In the genomic region with DNA sequence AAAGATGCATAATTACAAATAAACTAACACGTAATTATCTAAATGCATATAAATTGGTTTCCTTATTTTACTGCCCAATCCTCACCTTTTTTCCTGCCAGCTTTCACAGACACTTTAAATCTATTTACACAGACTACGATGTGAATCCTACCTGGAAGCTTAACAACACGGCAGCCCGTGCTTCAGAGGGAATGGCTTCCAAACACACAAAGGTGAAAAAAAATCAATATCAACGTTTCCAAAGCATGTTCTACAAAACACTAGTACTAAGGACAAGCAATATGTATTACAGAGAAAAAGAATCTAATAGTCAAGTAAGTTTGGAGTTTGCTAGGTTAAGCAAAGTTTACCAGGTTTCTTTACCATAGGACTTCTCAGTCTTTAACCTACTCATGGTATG, we compare ENCODE assay signal across 24 cellular contexts. TPM values are rescaled to one million over a fixed set of nuclear protein-coding genes. Genes with fewer than 3 reads are reported as not detected.
A peak's percentile ranks its signal among the peaks of the same experiment; 100 is the strongest.
DNase-seq lines count a peak whose midpoint lies in the region; ATAC-seq and TF ChIP-seq lines count a peak whose summit lies in the region.
"Had no signal": no experiment of that assay in that cellular context is flagged by ENCODE, and none has a peak within 500 bp of the region (broad histone marks: within the 10 kb centered on the region; RNA-seq: fewer than 3 reads in every experiment).

No MANE protein-coding gene starts in this region.

- dilution Hi-C loops in IMR-90 (cut with HindIII; ENCODE audit: low sequenced_read_pairs, unreplicated experiment), result no loop called here

- H3K27me3 Mint-ChIP-seq in brain, result peaks cover 7% of the 10 kb centered on the region
- no peaks in the 10 kb centered on the region for H3K27me3 Mint-ChIP-seq in activated CD8-positive, alpha-beta memory T cell treated with anti-CD3 and anti-CD28 coated beads, Interleukin-2, amount 10 ng/mL, durations not matched to agents 7 days and 5 days
- H3K27me3 Mint-ChIP-seq: activated naive CD4-positive, alpha-beta T cell treated with anti-CD3 and anti-CD28 coated beads, Interleukin-2, amount 50 U/mL, for 24 hours; central memory CD8-positive, alpha-beta T cell had no signal

- CTCF ChIA-PET in IMR-90 (lab: Yijun Ruan, JAX), result interaction anchor here (1.2 kb wide), 1 partner anchor 53 kb away, joined by 3 read pairs; no protein-coding TSS in a partner anchor
- CTCF ChIA-PET in activated CD8-positive, alpha-beta memory T cell treated with anti-CD3 and anti-CD28 coated beads, Interleukin-2, amount 10 ng/mL, durations not matched to agents 7 days and 5 days (lab: Charles Lee), result no interaction called here

- peaks cover 0 to 48% of the 10 kb centered on the region in 2 experiments; a peak in 2 of 4 replicates for H3K79me1 ChIP-seq in IMR-90 (ENCODE audit: low read depth in 1 of 2, low read length in 2 of 2)

- H3K4me2 ChIP-seq in IMR-90 (ENCODE audit: low read depth, low read length), result peak overlapping the region; percentile 36; the same call in 1 of the 2 replicates

- H4K91ac ChIP-seq in IMR-90 (ENCODE audit: insufficient read depth, low read depth, low read length), result no peak overlapping the region

- in situ Hi-C loops in IMR-90 (cut with MboI; ENCODE audit: low sequenced_read_pairs), result no loop called here

- peaks cover 11% of the 10 kb centered on the region; the same call in 1 of the 2 replicates for H3K9me1 ChIP-seq in IMR-90 (ENCODE audit: insufficient read depth, low read length)

- H3K18ac ChIP-seq in IMR-90 (ENCODE audit: low read depth, low read length), result no peak overlapping the region

- peaks cover 69% of the 10 kb centered on the region for H3K4me1 Mint-ChIP-seq in brain
- H3K4me1 Mint-ChIP-seq in activated CD8-positive, alpha-beta memory T cell treated with anti-CD3 and anti-CD28 coated beads, Interleukin-2, amount 10 ng/mL, durations not matched to agents 7 days and 5 days, result peaks cover 18% of the 10 kb centered on the region

- no peaks in the 10 kb centered on the region for H3K9me3 Mint-ChIP-seq in brain
- no peaks in the 10 kb centered on the region for H3K9me3 Mint-ChIP-seq in activated CD8-positive, alpha-beta memory T cell treated with anti-CD3 and anti-CD28 coated beads, Interleukin-2, amount 10 ng/mL, durations not matched to agents 7 days and 5 days (ENCODE audit: low read depth)
- H3K9me3 Mint-ChIP-seq: activated naive CD4-positive, alpha-beta T cell treated with anti-CD3 and anti-CD28 coated beads, Interleukin-2, amount 50 U/mL, for 24 hours; activated T-helper 1 cell treated with anti-CD3 and anti-CD28 coated beads, Interleukin-12 subunit alpha, Interleukin-12 subunit beta, Interleukin-2, Interleukin-4 antibody, amounts not matched to agents 30 ng/mL and 10 ng/mL and 1 ng/mL, durations not matched to agents 14 hours and 24 hours and 36 hours; central memory CD8-positive, alpha-beta T cell; HFFc6; stimulated activated effector memory CD8-positive, alpha-beta T cell treated with anti-CD3 and anti-CD28 coated beads, Interleukin-12 subunit alpha, Interleukin-12 subunit beta, amount 100 ng/mL, for 72 hours; T-helper 2 cell treated with Interferon-gamma antibody and Interleukin-4, amounts not matched to agents 5 μg/mL and 100 μg/mL, for 36 hours had no signal

- no peaks in the 10 kb centered on the region for H3K36me3 ChIP-seq in IMR-90 (ENCODE audit: control insufficient read depth, insufficient read depth, low read length)
- no peaks in the 10 kb centered on the region for H3K36me3 ChIP-seq in psoas muscle (ENCODE audit: insufficient read depth in 1 of 2, low read depth in 1 of 2)
- H3K36me3 ChIP-seq: ascending aorta, BE2C, heart right ventricle, suprapubic skin had no signal

- intact Hi-C loops in IMR-90 (cut with micrococcal nuclease) (loop anchor here (5.0 to 10.0 kb wide), 2 partner anchors 35 to 128 kb away; no protein-coding TSS in a partner anchor), psoas muscle (cut with DNase I) (loop anchor here in 1 of 2 donors (1.0 to 5.0 kb wide), 2 partner anchors 31 to 50 kb away; no protein-coding TSS in a partner anchor)

- peaks cover 19% of the 10 kb centered on the region for H3K36me3 Mint-ChIP-seq in brain
- no peaks in the 10 kb centered on the region for H3K36me3 Mint-ChIP-seq in activated CD8-positive, alpha-beta memory T cell treated with anti-CD3 and anti-CD28 coated beads, Interleukin-2, amount 10 ng/mL, durations not matched to agents 7 days and 5 days
- H3K36me3 Mint-ChIP-seq: stimulated activated effector memory CD8-positive, alpha-beta T cell treated with anti-CD3 and anti-CD28 coated beads, Interleukin-12 subunit alpha, Interleukin-12 subunit beta, amount 100 ng/mL, for 72 hours had no signal

- H4K8ac ChIP-seq in IMR-90 (ENCODE audit: low read depth in 2 of 2, low read length in 2 of 2), result no peak overlapping the region

- H3K4me1 ChIP-seq in IMR-90 (ENCODE audit: control insufficient read depth, insufficient read depth, low read length), result peaks cover 14% of the 10 kb centered on the region
- H3K4me1 ChIP-seq in psoas muscle, result peaks cover 75% of the 10 kb centered on the region

- BruUV-seq in IMR-90 (replicated peaks; lab: Mats Ljungman, UMichigan), result no TSS peak

- DNase-seq in NCI-H345 treated with DMSO at 0.1 percent for 48 hours (lab: John Stamatoyannopoulos, UW; ENCODE audit: unreplicated experiment) (peak; percentile 19), NCI-H345 (lab: John Stamatoyannopoulos, UW) (no peak), IMR-90 (no peak), psoas muscle (no peak), cerebellar nuclear complex (lab: John Stamatoyannopoulos, UW) (no peak), GM10266 (ENCODE audit: extremely low spot score) (no peak)
- no peak for DNase-seq in activated CD8-positive, alpha-beta memory T cell treated with anti-CD3 and anti-CD28 coated beads, Interleukin-2, amount 10 ng/mL, durations not matched to agents 7 days and 5 days
- DNase-seq: BE2C; COR-L47; heart right ventricle; HFFc6; MG63; NCI-H526 treated with DMSO at 0.1 percent for 48 hours; OCI-M1; Right ventricle myocardium superior; stimulated activated CD4-positive, alpha-beta T cell treated with anti-CD3 and anti-CD28 coated beads, Interleukin-2, amount 100 ng/mL, for 48 hours had no signal

- POLR2A ChIA-PET in IMR-90 (lab: Charles Lee; ENCODE audit: unreplicated experiment), result no interaction called here

- H3K27ac Mint-ChIP-seq in brain, result peak overlapping the region in 1 of 5 experiments; percentile 92
- no peak overlapping the region for H3K27ac Mint-ChIP-seq in activated CD8-positive, alpha-beta memory T cell treated with anti-CD3 and anti-CD28 coated beads, Interleukin-2, amount 10 ng/mL, durations not matched to agents 7 days and 5 days
- H3K27ac Mint-ChIP-seq: activated T-helper 1 cell treated with anti-CD3 and anti-CD28 coated beads, Interleukin-12 subunit alpha, Interleukin-12 subunit beta, Interleukin-2, Interleukin-4 antibody, amounts not matched to agents 30 ng/mL and 10 ng/mL and 1 ng/mL, durations not matched to agents 14 hours and 24 hours and 36 hours; stimulated activated effector memory CD8-positive, alpha-beta T cell treated with anti-CD3 and anti-CD28 coated beads, Interleukin-12 subunit alpha, Interleukin-12 subunit beta, amount 100 ng/mL, for 72 hours; T-helper 2 cell treated with Interferon-gamma antibody and Interleukin-4, amounts not matched to agents 5 μg/mL and 100 μg/mL, for 36 hours had no signal

- peak overlapping the region; percentile 15 to 92 (median 91) for H3K4me3 Mint-ChIP-seq in brain
- H3K4me3 Mint-ChIP-seq in activated CD8-positive, alpha-beta memory T cell treated with anti-CD3 and anti-CD28 coated beads, Interleukin-2, amount 10 ng/mL, durations not matched to agents 7 days and 5 days, result no peak overlapping the region
- H3K4me3 Mint-ChIP-seq: activated naive CD4-positive, alpha-beta T cell treated with anti-CD3 and anti-CD28 coated beads, Interleukin-2, amount 50 U/mL, for 24 hours; activated T-helper 1 cell treated with anti-CD3 and anti-CD28 coated beads, Interleukin-12 subunit alpha, Interleukin-12 subunit beta, Interleukin-2, Interleukin-4 antibody, amounts not matched to agents 30 ng/mL and 10 ng/mL and 1 ng/mL, durations not matched to agents 14 hours and 24 hours and 36 hours; central memory CD8-positive, alpha-beta T cell; stimulated activated effector memory CD8-positive, alpha-beta T cell treated with anti-CD3 and anti-CD28 coated beads, Interleukin-12 subunit alpha, Interleukin-12 subunit beta, amount 100 ng/mL, for 72 hours; T-helper 2 cell treated with Interferon-gamma antibody and Interleukin-4, amounts not matched to agents 5 μg/mL and 100 μg/mL, for 36 hours had no signal

- no peaks in the 10 kb centered on the region for H3K27me3 ChIP-seq in IMR-90 (ENCODE audit: control insufficient read depth, insufficient read depth, low read length)
- H3K27me3 ChIP-seq in psoas muscle (ENCODE audit: insufficient read depth in 3 of 3, low read length in 2 of 3), result no peaks in the 10 kb centered on the region
- H3K27me3 ChIP-seq: ascending aorta, BE2C, heart right ventricle, MG63, suprapubic skin had no signal

- H3K27ac ChIP-seq in IMR-90 (ENCODE audit: insufficient read depth, low read length), result no peak overlapping the region
- H3K27ac ChIP-seq in psoas muscle, result peak overlapping the region; percentile 93
- H3K27ac ChIP-seq: ascending aorta, suprapubic skin had no signal

- 83% methylated on average over 1 of the region's 5 CpGs; no CpG with 5 or more reads in 1 of the 2 experiments for WGBS in IMR-90 (ENCODE audit: extremely low coverage in 2 of 2, insufficient read length in 1 of 2), 2 experiments
- 40 to 63% (median 45%) methylated on average over 5 of the region's 5 CpGs for WGBS in psoas muscle, 3 donors

- H3K23ac ChIP-seq in IMR-90 (ENCODE audit: low read depth, low read length), result no peak overlapping the region

- no peak overlapping the region for H2BK120ac ChIP-seq in IMR-90 (ENCODE audit: low read depth, low read length)

- H3K4me3 ChIP-seq in IMR-90 (ENCODE audit: insufficient read depth, low read depth, low read length) (no peak overlapping the region), psoas muscle (peak overlapping the region; percentile 85)
- H3K4me3 ChIP-seq: ascending aorta, MG63, suprapubic skin had no signal

- H4K20me1 ChIP-seq in IMR-90 (ENCODE audit: insufficient read depth, low read length), result peaks cover 69% of the 10 kb centered on the region

- H3K9me3 ChIP-seq in IMR-90 (ENCODE audit: control insufficient read depth, insufficient read depth, low read length) (no peaks in the 10 kb centered on the region), psoas muscle (no peaks in the 10 kb centered on the region)
- H3K9me3 ChIP-seq: ascending aorta, BE2C, heart right ventricle, MG63, suprapubic skin had no signal

- H2BK20ac ChIP-seq in IMR-90 (ENCODE audit: low read depth, low read length), result no peak overlapping the region

- no peak overlapping the region for H2AK5ac ChIP-seq in IMR-90 (ENCODE audit: low read depth, low read length)

- H2BK15ac ChIP-seq in IMR-90 (ENCODE audit: low read depth, low read length), result no peak overlapping the region

- H2AK9ac ChIP-seq in IMR-90 (replicated peaks; ENCODE audit: low read depth, low read length, poor library complexity), result no peak overlapping the region

- no peak for TF ChIP-seq POLR2A in IMR-90 (IDR thresholded peaks at IDR 0.05; ENCODE audit: low read depth, low read length)

- no peak overlapping the region for H2AFZ ChIP-seq in IMR-90 (replicated peaks; ENCODE audit: low read length, poor library complexity)

- TF ChIP-seq CTCF in IMR-90 (conservative IDR thresholded peaks at IDR 0.05; ENCODE audit: low read depth, low read length) (no peak), brain (conservative IDR thresholded peaks at IDR 0.05) (no peak), psoas muscle (IDR thresholded peaks at IDR 0.05) (no peak), GM10266 (IDR thresholded peaks at IDR 0.05; ENCODE audit: control insufficient read depth, insufficient read depth, low read depth, missing control alignments) (no peak)

- no peak overlapping the region for H3K56ac ChIP-seq in IMR-90 (ENCODE audit: extremely low read depth, insufficient read depth, low read length)

- ATAC-seq in IMR-90 (ENCODE audit: low read depth) (no peak), psoas muscle (no peak)
- ATAC-seq in activated CD8-positive, alpha-beta memory T cell treated with anti-CD3 and anti-CD28 coated beads, Interleukin-2, amount 10 ng/mL, durations not matched to agents 7 days and 5 days, result no peak
- ATAC-seq: heart right ventricle had no signal

- H3K9ac ChIP-seq in IMR-90 (ENCODE audit: low read depth, low read length), result no peak overlapping the region

- no peak for TF ChIP-seq RAD21 in IMR-90 (IDR thresholded peaks at IDR 0.05; ENCODE audit: low read length)

- H3K4ac ChIP-seq in IMR-90 (ENCODE audit: low read depth, low read length), result no peak overlapping the region

- H2BK5ac ChIP-seq in IMR-90 (ENCODE audit: low read depth, low read length, poor library complexity, severe bottlenecking), result no peak overlapping the region

- no peak overlapping the region for H4K5ac ChIP-seq in IMR-90 (ENCODE audit: low read depth, low read length)

- H3K14ac ChIP-seq in IMR-90 (replicated peaks; ENCODE audit: low read depth, low read length), result no peak overlapping the region

RNA-seq across cellular contexts. Expression of gene MAP4K3, which starts 4.4 kb away (rescaled TPM):
- total RNA-seq in IMR-90 (2012; rRNA removed) (32.6 and 48.3 TPM in 2 replicates), psoas muscle (10 to 100 TPM; 31.0 to 47.7 (median 37.4) TPM)
- polyA plus RNA-seq in IMR-90 (2012; rRNA removed) (12.2 and 13.2 TPM in 2 replicates), brain (ENCODE audit: insufficient read depth, low read depth, low replicate concordance) (8.6 TPM), psoas muscle (10 to 100 TPM in 2 of 3 donors, 1 to 10 TPM in 1; 8.4 to 23.8 (median 15.4) TPM)
- 2.0 and 2.7 TPM in 2 replicates for polyA plus RNA-seq in IMR-90 (2012; cell fraction: cytosol; rRNA removed)
- 5.4 and 33.0 TPM in 2 replicates for polyA plus RNA-seq in IMR-90 (2012; cell fraction: nucleus; rRNA removed; ENCODE audit: low replicate concordance)
- 10 to 100 TPM; 10.9 to 13.1 TPM for total RNA-seq in activated CD8-positive, alpha-beta memory T cell treated with anti-CD3 and anti-CD28 coated beads, Interleukin-2, amount 10 ng/mL, durations not matched to agents 7 days and 5 days
